Comparison of ENCODE assay signal across 8 cellular contexts in the genomic region with DNA sequence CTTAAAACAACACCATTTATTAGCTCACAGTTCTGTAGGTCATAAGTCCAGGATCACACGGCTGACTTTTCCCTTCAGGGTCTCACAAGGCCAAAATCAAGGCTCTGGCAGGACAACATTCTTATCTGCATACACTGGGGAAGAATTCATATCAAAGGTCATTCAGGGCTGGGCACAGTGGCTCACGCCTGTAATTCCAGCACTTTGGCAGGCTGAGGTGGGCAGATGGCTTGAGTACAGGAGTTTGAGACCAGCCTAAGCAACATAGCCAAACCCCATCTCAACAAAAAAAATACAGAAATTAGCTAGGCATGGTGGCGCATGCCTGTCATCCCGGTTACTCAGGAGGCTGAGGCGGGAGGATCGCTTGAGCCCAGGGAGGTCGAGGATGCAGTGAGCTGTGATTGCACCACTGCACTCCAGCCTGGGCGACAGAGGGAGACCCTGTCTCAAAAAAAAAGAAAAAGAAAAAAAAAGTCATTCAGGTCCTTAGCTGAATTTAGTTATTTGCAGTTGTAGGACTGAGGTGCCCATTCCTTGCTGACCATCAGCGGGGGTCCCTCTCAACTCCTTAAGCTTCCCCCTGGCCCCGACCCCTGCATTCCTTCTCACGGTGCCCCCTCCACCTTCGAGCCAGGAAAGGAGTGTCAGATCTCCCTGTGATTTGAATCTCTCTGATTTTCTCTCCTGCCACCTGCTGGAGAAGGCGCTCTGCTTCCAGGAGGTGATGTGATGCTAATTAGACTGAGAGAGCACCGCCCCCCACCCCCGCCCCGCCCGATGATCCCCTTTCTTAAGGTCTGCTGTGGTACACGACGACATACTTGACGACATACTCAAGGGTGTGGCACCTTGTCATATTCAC.
DNase-seq lines count a peak whose midpoint lies in the region; ATAC-seq, FAIRE-seq and TF ChIP-seq lines count a peak whose summit lies in the region.

No MANE protein-coding gene starts in this region.

- WGBS in K562 (ENCODE audit: insufficient coverage, low coverage, missing lambda C conversion rate), result 20% methylated on average over 20 of the region's 20 CpGs

- peaks cover 6% of the 10 kb centered on the region for H3K4me1 ChIP-seq in HAP-1
- no peaks in the 10 kb centered on the region; a peak in 1 of 5 replicates for H3K4me1 ChIP-seq in K562 (replicated peaks in 1 of 2; ENCODE audit: control insufficient read depth in 2 of 2, insufficient read depth in 2 of 2, low read length in 2 of 2)

- in situ Hi-C loops in HAP-1 (cut with MboI; ENCODE audit: low sequenced_read_pairs) (no loop called here), K562 (cut with MboI) (no loop called here)

- intact Hi-C loops in K562 (cut with micrococcal nuclease), result loop anchor here (5.0 kb wide), 1 partner anchor 62 kb away; no protein-coding TSS in a partner anchor

- DNase-seq in AG04449 (ENCODE audit: low read depth, low spot score), result no peak
- DNase-seq in HAP-1 (ENCODE audit: low spot score in 2 of 2), result peak; percentile 47 to 69
- DNase-seq in K562 (ENCODE audit: extremely low read depth in 1 of 4, low spot score in 3 of 4), result peak; percentile 65 to 71 (median 68)
- no peak for DNase-seq in left lobe of liver (ENCODE audit: low spot score)
- no peak for DNase-seq in globus pallidus (ENCODE audit: low spot score)
- no peak for DNase-seq in NCI-H345 (lab: John Stamatoyannopoulos, UW)

- no peak overlapping the region for H3K4me2 ChIP-seq in K562 (ENCODE audit: insufficient read depth, low read length)

- no peak overlapping the region for H3K27ac ChIP-seq in K562 (ENCODE audit: extremely low read depth, low read depth, low read length)

- POLR2A ChIA-PET in AG04449 (lab: Yijun Ruan, JAX), result no interaction called here
- POLR2A ChIA-PET in K562 (lab: Yijun Ruan, JAX), result interaction anchor here (0.6 kb wide), 1 partner anchor 15 kb away, joined by 3 read pairs; no protein-coding TSS in a partner anchor

- TF ChIP-seq RAD21 in K562 (CRISPR knock-in tag; conservative IDR thresholded peaks at IDR 0.05 in 1 of 2, IDR thresholded peaks at IDR 0.05 in 1 of 2), result peak in 1 of 2 experiments; percentile 32; a peak in 1 of 4 replicates

- peak; percentile 94 for ATAC-seq in K562
- peak; percentile 82 for ATAC-seq in left lobe of liver
- ATAC-seq in HG02981 (IDR thresholded peaks at IDR 0.05; ENCODE audit: unreplicated experiment), result no peak
- ATAC-seq in GM21447 (IDR thresholded peaks at IDR 0.05; ENCODE audit: unreplicated experiment), result no peak

- H4K20me1 ChIP-seq in K562 (replicated peaks; ENCODE audit: control insufficient read depth, insufficient read depth, low read length), result no peaks in the 10 kb centered on the region; the same call in 1 of the 2 replicates

- TF ChIP-seq POLR2A in K562 (conservative IDR thresholded peaks at IDR 0.05), result no peak

- no TSS peak for BruUV-seq in K562 (replicated peaks; lab: Mats Ljungman, UMichigan)

- no peak overlapping the region for H3K9ac ChIP-seq in K562 (ENCODE audit: insufficient read depth in 1 of 2, low read depth in 2 of 2, low read length in 2 of 2)

- H2AFZ ChIP-seq in K562 (ENCODE audit: low read depth, low read length), result no peak overlapping the region

- peak; percentile 25 for TF ChIP-seq CTCF in AG04449 (IDR thresholded peaks at IDR 0.05; ENCODE audit: insufficient read depth, low read length, missing control alignments)
- peak; percentile 32 to 58 (median 53); a peak in 5 of 6 replicates for TF ChIP-seq CTCF in K562 (IDR thresholded peaks at IDR 0.05 in 2 of 3, conservative IDR thresholded peaks at IDR 0.05 in 1 of 3; ENCODE audit: insufficient read depth in 2 of 3, low read depth in 1 of 3, low read length in 3 of 3)

- CTCF ChIA-PET in AG04449 (lab: Yijun Ruan, JAX) (interaction anchor here (1.0 to 2.2 kb wide), 4 partner anchors 11 to 71 kb away, joined by 4 to 6 read pairs (median 4); no protein-coding TSS in a partner anchor), K562 (lab: Yijun Ruan, JAX; ENCODE audit: low intra/inter-chr PET ratio) (interaction anchor here (0.6 to 0.8 kb wide), 3 partner anchors 69 to 150 kb away, joined by 3 to 4 read pairs (median 4); no protein-coding TSS in a partner anchor)

- FAIRE-seq in K562 (lab: Jason Lieb, UNC), result no peak

- H3K9me3 ChIP-seq in HAP-1 (no peaks in the 10 kb centered on the region), K562 (replicated peaks; ENCODE audit: control insufficient read depth, insufficient read depth, low read depth, low read length) (no peaks in the 10 kb centered on the region)

- no peaks in the 10 kb centered on the region for H3K79me2 ChIP-seq in K562 (ENCODE audit: control insufficient read depth, insufficient read depth, low read length)

- H3K27me3 ChIP-seq in HAP-1 (ENCODE audit: low read depth) (no peaks in the 10 kb centered on the region), K562 (ENCODE audit: control insufficient read depth in 2 of 2, insufficient read depth in 2 of 2, low read length in 2 of 2) (no peaks in the 10 kb centered on the region)

- H3K9me1 ChIP-seq in K562 (ENCODE audit: control insufficient read depth, insufficient read depth, low read length), result no peaks in the 10 kb centered on the region

- no peak for TF ChIP-seq EP300 in K562 (IDR thresholded peaks at IDR 0.05; ENCODE audit: low read length)

- H3K36me3 ChIP-seq in HAP-1 (replicated peaks) (no peaks in the 10 kb centered on the region), K562 (ENCODE audit: control insufficient read depth, insufficient read depth, low read length) (peaks cover 6% of the 10 kb centered on the region; the same call in 1 of the 3 replicates)

- H3K4me3 ChIP-seq in AG04449 (ENCODE audit: low read depth, low read length) (no peak overlapping the region), HAP-1 (no peak overlapping the region), K562 (no peak overlapping the region)

TF ChIP-seq in K562, 482 proteins besides CTCF, POLR2A, EP300 and RAD21 (continues in another document):
- TF ChIP-seq, protein P1, sequence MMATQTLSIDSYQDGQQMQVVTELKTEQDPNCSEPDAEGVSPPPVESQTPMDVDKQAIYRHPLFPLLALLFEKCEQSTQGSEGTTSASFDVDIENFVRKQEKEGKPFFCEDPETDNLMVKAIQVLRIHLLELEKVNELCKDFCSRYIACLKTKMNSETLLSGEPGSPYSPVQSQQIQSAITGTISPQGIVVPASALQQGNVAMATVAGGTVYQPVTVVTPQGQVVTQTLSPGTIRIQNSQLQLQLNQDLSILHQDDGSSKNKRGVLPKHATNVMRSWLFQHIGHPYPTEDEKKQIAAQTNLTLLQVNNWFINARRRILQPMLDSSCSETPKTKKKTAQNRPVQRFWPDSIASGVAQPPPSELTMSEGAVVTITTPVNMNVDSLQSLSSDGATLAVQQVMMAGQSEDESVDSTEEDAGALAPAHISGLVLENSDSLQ (IDR thresholded peaks at IDR 0.05), result 0 out of 2 replicates have a peak, but pooled peaks have one; percentile 8
- TF ChIP-seq, protein P2, sequence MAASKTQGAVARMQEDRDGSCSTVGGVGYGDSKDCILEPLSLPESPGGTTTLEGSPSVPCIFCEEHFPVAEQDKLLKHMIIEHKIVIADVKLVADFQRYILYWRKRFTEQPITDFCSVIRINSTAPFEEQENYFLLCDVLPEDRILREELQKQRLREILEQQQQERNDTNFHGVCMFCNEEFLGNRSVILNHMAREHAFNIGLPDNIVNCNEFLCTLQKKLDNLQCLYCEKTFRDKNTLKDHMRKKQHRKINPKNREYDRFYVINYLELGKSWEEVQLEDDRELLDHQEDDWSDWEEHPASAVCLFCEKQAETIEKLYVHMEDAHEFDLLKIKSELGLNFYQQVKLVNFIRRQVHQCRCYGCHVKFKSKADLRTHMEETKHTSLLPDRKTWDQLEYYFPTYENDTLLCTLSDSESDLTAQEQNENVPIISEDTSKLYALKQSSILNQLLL (CRISPR knock-in tag; IDR thresholded peaks at IDR 0.05; ENCODE audit: borderline replicate concordance), result no peak
- TF ChIP-seq, protein P3, sequence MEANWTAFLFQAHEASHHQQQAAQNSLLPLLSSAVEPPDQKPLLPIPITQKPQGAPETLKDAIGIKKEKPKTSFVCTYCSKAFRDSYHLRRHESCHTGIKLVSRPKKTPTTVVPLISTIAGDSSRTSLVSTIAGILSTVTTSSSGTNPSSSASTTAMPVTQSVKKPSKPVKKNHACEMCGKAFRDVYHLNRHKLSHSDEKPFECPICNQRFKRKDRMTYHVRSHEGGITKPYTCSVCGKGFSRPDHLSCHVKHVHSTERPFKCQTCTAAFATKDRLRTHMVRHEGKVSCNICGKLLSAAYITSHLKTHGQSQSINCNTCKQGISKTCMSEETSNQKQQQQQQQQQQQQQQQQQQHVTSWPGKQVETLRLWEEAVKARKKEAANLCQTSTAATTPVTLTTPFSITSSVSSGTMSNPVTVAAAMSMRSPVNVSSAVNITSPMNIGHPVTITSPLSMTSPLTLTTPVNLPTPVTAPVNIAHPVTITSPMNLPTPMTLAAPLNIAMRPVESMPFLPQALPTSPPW (CRISPR knock-in tag; IDR thresholded peaks at IDR 0.05), result peak; percentile 50
- TF ChIP-seq, protein P4, sequence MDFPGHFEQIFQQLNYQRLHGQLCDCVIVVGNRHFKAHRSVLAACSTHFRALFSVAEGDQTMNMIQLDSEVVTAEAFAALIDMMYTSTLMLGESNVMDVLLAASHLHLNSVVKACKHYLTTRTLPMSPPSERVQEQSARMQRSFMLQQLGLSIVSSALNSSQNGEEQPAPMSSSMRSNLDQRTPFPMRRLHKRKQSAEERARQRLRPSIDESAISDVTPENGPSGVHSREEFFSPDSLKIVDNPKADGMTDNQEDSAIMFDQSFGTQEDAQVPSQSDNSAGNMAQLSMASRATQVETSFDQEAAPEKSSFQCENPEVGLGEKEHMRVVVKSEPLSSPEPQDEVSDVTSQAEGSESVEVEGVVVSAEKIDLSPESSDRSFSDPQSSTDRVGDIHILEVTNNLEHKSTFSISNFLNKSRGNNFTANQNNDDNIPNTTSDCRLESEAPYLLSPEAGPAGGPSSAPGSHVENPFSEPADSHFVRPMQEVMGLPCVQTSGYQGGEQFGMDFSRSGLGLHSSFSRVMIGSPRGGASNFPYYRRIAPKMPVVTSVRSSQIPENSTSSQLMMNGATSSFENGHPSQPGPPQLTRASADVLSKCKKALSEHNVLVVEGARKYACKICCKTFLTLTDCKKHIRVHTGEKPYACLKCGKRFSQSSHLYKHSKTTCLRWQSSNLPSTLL (IDR thresholded peaks at IDR 0.05), result no peak
- TF ChIP-seq TEAD4 (IDR thresholded peaks at IDR 0.05; ENCODE audit: low read length), result 0 out of 2 replicates have a peak, but pooled peaks have one; percentile 12
- no peak for TF ChIP-seq TEAD4 (CRISPR knock-in tag; IDR thresholded peaks at IDR 0.05; ENCODE audit: borderline replicate concordance)
- TF ChIP-seq MAZ (CRISPR knock-in tag; conservative IDR thresholded peaks at IDR 0.05 in 1 of 2, IDR thresholded peaks at IDR 0.05 in 1 of 2), result 0 out of 4 replicates have a peak, but pooled peaks of 1 of the 2 experiments have one; percentile 17

Comparison
In these comparisons a context has a peak if more than half of its experiments do, and no peak if none do; other contexts are left out.
1. DNase-seq: peak in HAP-1 (2 of 2) and K562 (4 of 4); none in AG04449 (single experiment), left lobe of liver (single experiment), globus pallidus (single experiment) and NCI-H345 (single experiment).
2. ATAC-seq: peak in K562 (single experiment) and left lobe of liver (single experiment); none in HG02981 (single experiment) and GM21447 (single experiment).